ENCODE assay signal across 8 cellular contexts in genomic region chr2:43226558-43226954, GRCh38. TPM values are rescaled to one million over a fixed set of nuclear protein-coding genes. Genes with fewer than 3 reads are reported as not detected.
DNase-seq lines count a peak whose midpoint lies in the region; TF ChIP-seq lines count a peak whose summit lies in the region.

ZFP36L2 (minus strand) TSS chr2:43226606; CDS start chr2:43226315, 291 bp downstream.

- peak within 1 kb of the TSS; percentile 93 to 99 (median 94) for H3K4me3 Mint-ChIP-seq in nephron

- TF ChIP-seq EP300 in stomach (IDR thresholded peaks at IDR 0.05) = no peak

- peaks cover 26% of the 10 kb centered on the region for H3K36me3 Mint-ChIP-seq in nephron (ENCODE audit: low read depth)

- peaks cover 6% of the 10 kb centered on the region for H3K36me3 ChIP-seq in H7 (replicated peaks; ENCODE audit: control insufficient read depth, insufficient read depth, low read length)
- H3K36me3 ChIP-seq in MG63 = peaks cover 60% of the 10 kb centered on the region
- H3K36me3 ChIP-seq in stomach = peaks cover 24 to 53% (median 47%) of the 10 kb centered on the region in 4 donors

- H3K27me3 ChIP-seq in H7 (ENCODE audit: control insufficient read depth, insufficient read depth, low read length) = no peaks in the 10 kb centered on the region
- H3K27me3 ChIP-seq in MG63 = no peaks in the 10 kb centered on the region
- H3K27me3 ChIP-seq in stomach = no peaks in the 10 kb centered on the region

- TF ChIP-seq POLR2A in stomach (IDR thresholded peaks at IDR 0.05) = peak in 2 of 4 donors; percentile 89 to 92

- no peaks in the 10 kb centered on the region for H3K9me3 Mint-ChIP-seq in nephron

- peak; percentile 96 for DNase-seq in ELR (ENCODE audit: low read depth)
- DNase-seq in H7 = peak; percentile 99
- DNase-seq in MG63 = peak; percentile 97
- peak; percentile 85 to 92 for DNase-seq in SHP77 (lab: John Stamatoyannopoulos, UW)
- DNase-seq in activated T-helper 9 cell treated with anti-CD3 and anti-CD28 coated beads, Interleukin-2, amount 50 U/mL, for 16 hours (ENCODE audit: low read depth) = peak; percentile 94
- DNase-seq in fibroblast of pulmonary artery (ENCODE audit: low read depth) = peak; percentile 96
- DNase-seq in stomach = peak; percentile 97

- H3K4me3 ChIP-seq in H7 (ENCODE audit: insufficient read depth, low read depth, low read length) (peak within 1 kb of the TSS; percentile 92), MG63 (peak within 1 kb of the TSS; percentile 83), fibroblast of pulmonary artery (replicated peaks; ENCODE audit: low read depth, low read length) (peak within 1 kb of the TSS; percentile 78), stomach (peak within 1 kb of the TSS; percentile 81 to 96 (median 89))

- TF ChIP-seq CTCF in fibroblast of pulmonary artery (IDR thresholded peaks at IDR 0.05; ENCODE audit: low read length, missing control alignments) (no peak), nephron (IDR thresholded peaks at IDR 0.05; ENCODE audit: unreplicated experiment in 3 of 3) (no peak), stomach (IDR thresholded peaks at IDR 0.05) (no peak)

- peaks cover 19 to 48% (median 29%) of the 10 kb centered on the region in 4 donors for H3K4me1 ChIP-seq in stomach

- H3K4me1 Mint-ChIP-seq in nephron = peaks cover 45% of the 10 kb centered on the region

- no peaks in the 10 kb centered on the region for H3K27me3 Mint-ChIP-seq in nephron (ENCODE audit: low read depth)

- peak within 1 kb of the TSS; percentile 96 to 99 (median 98) for H3K27ac ChIP-seq in stomach

- 0 to 2% (median 0%) methylated on average over 12 to 56 of the region's 58 CpGs for WGBS in stomach, 5 donors

- intact Hi-C loops in stomach (cut with DNase I; ENCODE audit: low total_unique reads) = no loop called here

- no peaks in the 10 kb centered on the region for H3K9me3 ChIP-seq in MG63
- H3K9me3 ChIP-seq in stomach = no peaks in the 10 kb centered on the region

- peak within 1 kb of the TSS; percentile 85 to 100 (median 94) for H3K27ac Mint-ChIP-seq in nephron

RNA-seq across cellular contexts. Expression of gene ZFP36L2, which starts in this region (rescaled TPM):
- 9.5 and 12.0 TPM in 2 replicates for total RNA-seq in H7 (2014; rRNA removed; shearing (Covaris generic))
- 9.6 and 19.7 TPM in 2 replicates for total RNA-seq in MG63 (2014; rRNA removed; shearing (Covaris generic); ENCODE audit: low replicate concordance)
- total RNA-seq in stomach = 100 to 1,000 TPM in 3 of 5 donors, 10 to 100 TPM in 2; 49.1 to 189 (median 109) TPM
- 10 to 100 TPM; 43.7 to 89.2 (median 44.0) TPM for polyA plus RNA-seq in stomach

Comparison
In these comparisons a context has a peak if more than half of its experiments do, and no peak if none do; other contexts are left out.
1. Peak in every context shown above with its lines: DNase-seq, H3K4me3 ChIP-seq and H3K27ac ChIP-seq.